18 cellular contexts compared by ENCODE assay signal in the genomic region with DNA sequence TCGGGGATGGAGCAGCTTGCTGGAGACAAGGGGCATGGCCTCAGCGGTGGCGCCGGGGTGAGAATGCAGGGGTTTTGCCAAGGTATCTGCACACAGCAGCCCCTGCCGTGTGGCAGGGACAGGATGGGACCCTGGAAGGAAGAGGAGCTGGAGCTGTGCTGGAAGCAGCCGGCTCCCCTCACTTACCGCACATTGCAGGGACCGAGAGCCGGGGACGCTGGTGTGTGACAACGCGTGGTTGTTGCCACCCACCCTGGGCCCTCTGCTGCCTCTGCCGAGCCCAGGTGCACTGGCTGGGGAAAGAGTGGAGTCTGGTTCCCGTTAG. TPM values are rescaled to one million over a fixed set of nuclear protein-coding genes. Genes with fewer than 3 reads are reported as not detected.
A peak's percentile ranks its signal among the peaks of the same experiment; 100 is the strongest.
DNase-seq lines count a peak whose midpoint lies in the region; ATAC-seq, FAIRE-seq and TF ChIP-seq lines count a peak whose summit lies in the region.
"Had no signal": no experiment of that assay in that cellular context is flagged by ENCODE, and none has a peak within 500 bp of the region (broad histone marks: within the 10 kb centered on the region; RNA-seq: fewer than 3 reads in every experiment).

No MANE protein-coding gene starts in this region.

- H3K79me2 ChIP-seq in H1 (ENCODE audit: control insufficient read depth in 1 of 2, insufficient read depth in 2 of 2, low read length in 2 of 2) (peaks cover 0 to 35% of the 10 kb centered on the region in 2 experiments; a peak in 3 of 4 replicates), PC-3 (ENCODE audit: low read length) (peaks cover 48% of the 10 kb centered on the region)

- H4K20me1 ChIP-seq in H1 (replicated peaks in 1 of 2; ENCODE audit: control insufficient read depth in 1 of 2, insufficient read depth in 2 of 2, low read length in 2 of 2) (peaks cover 20 to 25% of the 10 kb centered on the region in 2 experiments), PC-3 (ENCODE audit: low read length) (no peaks in the 10 kb centered on the region)

- H3K14ac ChIP-seq in H1 (ENCODE audit: insufficient read length), result no peak overlapping the region

- H2BK20ac ChIP-seq in H1 (ENCODE audit: low read length), result no peak overlapping the region

- peaks cover 11% of the 10 kb centered on the region for H3K4me1 Mint-ChIP-seq in Calu3 (ENCODE audit: low read depth, unreplicated experiment)

- H3K36me3 ChIP-seq in H1 (ENCODE audit: control insufficient read depth in 2 of 4, insufficient read depth in 4 of 4, low read length in 3 of 4) (peaks cover 0 to 34% (median 2%) of the 10 kb centered on the region in 4 experiments; a peak in 4 of 8 replicates), spleen (peaks cover 0 to 66% (median 43%) of the 10 kb centered on the region in 6 donors), PC-3 (ENCODE audit: low read depth, low read length) (no peaks in the 10 kb centered on the region)

- H2BK15ac ChIP-seq in H1 (ENCODE audit: low read length), result no peak overlapping the region

- POLR2A ChIA-PET in H1 (lab: Charles Lee; ENCODE audit: partially characterized antibody), result interaction anchor here (4.0 kb wide), 1 partner anchor 11 kb away, joined by 13 read pairs; no protein-coding TSS in a partner anchor
- POLR2A ChIA-PET in PC-3 (lab: Charles Lee; ENCODE audit: unreplicated experiment), result no interaction called here

- ATAC-seq in PC-3, result no peak
- ATAC-seq: A549 had no signal

- no peaks in the 10 kb centered on the region for H3K9me3 ChIP-seq in H1 (ENCODE audit: insufficient read depth in 2 of 2, low read depth in 1 of 2, low read length in 1 of 2)
- no peaks in the 10 kb centered on the region for H3K9me3 ChIP-seq in spleen
- no peaks in the 10 kb centered on the region for H3K9me3 ChIP-seq in PC-3 (ENCODE audit: low read length)
- H3K9me3 ChIP-seq: A549 had no signal

- TF ChIP-seq CTCF in Calu3 (IDR thresholded peaks at IDR 0.05; ENCODE audit: unreplicated experiment), result no peak
- no peak for TF ChIP-seq CTCF in H1 (IDR thresholded peaks at IDR 0.05; ENCODE audit: control extremely low read depth in 1 of 3, insufficient read depth in 1 of 3, low read depth in 1 of 3, low read length in 3 of 3)
- no peak for TF ChIP-seq CTCF in spleen (IDR thresholded peaks at IDR 0.05 in 8 of 11, conservative IDR thresholded peaks at IDR 0.05 in 3 of 11)
- no peak for TF ChIP-seq CTCF in PC-3 (conservative IDR thresholded peaks at IDR 0.05; ENCODE audit: low read depth, low read length)

- FAIRE-seq in H1 (lab: Jason Lieb, UNC), result no peak
- FAIRE-seq: A549, RCC 7860 had no signal

- H3K4me3 Mint-ChIP-seq in Calu3 (ENCODE audit: low read depth, unreplicated experiment), result peak overlapping the region; percentile 12

- H4K5ac ChIP-seq in H1 (ENCODE audit: insufficient read length, low read depth, low read length), result no peak overlapping the region

- BruUV-seq in Calu3 (replicated peaks; lab: Mats Ljungman, UMichigan), result no TSS peak
- BruUV-seq in PC-3 (replicated peaks; lab: Mats Ljungman, UMichigan), result no TSS peak

- H3K9ac ChIP-seq in H1 (replicated peaks in 1 of 4; ENCODE audit: extremely low read depth in 1 of 4, low read depth in 3 of 4, low read length in 3 of 4) (no peak overlapping the region), PC-3 (ENCODE audit: low read length) (no peak overlapping the region)

- H3K27ac Mint-ChIP-seq in Calu3 (ENCODE audit: unreplicated experiment), result no peak overlapping the region
- H3K27ac Mint-ChIP-seq: CD8-positive, alpha-beta memory T cell had no signal

- no peak for TF ChIP-seq POLR2A in H1 (IDR thresholded peaks at IDR 0.05; ENCODE audit: control extremely low read depth in 1 of 2, low read depth in 2 of 2, low read length in 2 of 2)
- TF ChIP-seq POLR2A in spleen (IDR thresholded peaks at IDR 0.05), result no peak

- no peaks in the 10 kb centered on the region for H3K9me2 ChIP-seq in PC-3 (replicated peaks; ENCODE audit: low read length)

- no peak overlapping the region for H3K4ac ChIP-seq in H1 (replicated peaks; ENCODE audit: insufficient read length, low read depth, low read length)

- DNase-seq in activated gamma-delta T cell treated with Interleukin-2 at 50 U/mL for 16 hours, result peak; percentile 2
- DNase-seq in activated gamma-delta T cell (lab: John Stamatoyannopoulos, UW), result no peak
- no peak for DNase-seq in Calu3
- no peak for DNase-seq in H1 (ENCODE audit: low read depth in 1 of 2, low spot score in 2 of 2)
- DNase-seq in spleen, result peak; percentile 67
- no peak for DNase-seq in PC-3
- DNase-seq in activated CD4-positive, alpha-beta T cell treated with anti-CD3 and anti-CD28 coated beads for 4 hours, result no peak
- DNase-seq: CD8-positive, alpha-beta memory T cell; DMS79; NCI-H1105; NCI-H1694; SHP77 treated with DMSO at 0.1 percent for 48 hours had no signal

- H3K4me2 ChIP-seq in H1 (ENCODE audit: insufficient read depth in 1 of 2, low read depth in 2 of 2, low read length in 2 of 2) (no peak overlapping the region), PC-3 (ENCODE audit: low read length) (no peak overlapping the region)
- H3K4me2 ChIP-seq: A549 had no signal

- 0 out of 2 replicates have a peak overlapping the region, but pooled peaks have one; percentile 5 for H4K8ac ChIP-seq in H1 (ENCODE audit: extremely low read depth, insufficient read depth, low read length)

- intact Hi-C loops in Calu3 (cut with micrococcal nuclease; ENCODE audit: unreplicated experiment), result no loop called here
- intact Hi-C loops in spleen (cut with DNase I; ENCODE audit: low total_unique reads), result no loop called here
- intact Hi-C loops in PC-3 (cut with micrococcal nuclease), result no loop called here

- H3F3A ChIP-seq in PC-3 (ENCODE audit: low read length, unreplicated experiment), result no peaks in the 10 kb centered on the region

- WGBS in H1 (ENCODE audit: extremely low coverage in 1 of 2, insufficient coverage in 1 of 2, insufficient read length in 1 of 2, insufficient replicate concordance in 2 of 2, low coverage in 1 of 2, low lambda C conversion rate in 2 of 2, missing lambda C conversion rate in 1 of 2), 2 experiments, result 93% methylated on average over 14 of the region's 14 CpGs; no CpG with 5 or more reads in 1 of the 2 experiments
- 89 to 96% (median 91%) methylated on average over 5 to 14 of the region's 14 CpGs for WGBS in spleen, 5 donors

- peaks cover 16% of the 10 kb centered on the region; the same call in 1 of the 2 replicates for H3K79me1 ChIP-seq in H1 (ENCODE audit: low read depth, low read length)

- TF ChIP-seq RAD21 in H1 (IDR thresholded peaks at IDR 0.05 in 1 of 2, conservative IDR thresholded peaks at IDR 0.05 in 1 of 2; ENCODE audit: low read depth in 2 of 2, low read length in 2 of 2), result no peak

- H3K27me3 ChIP-seq in H1 (replicated peaks in 1 of 4; ENCODE audit: control insufficient read depth in 3 of 4, extremely low read depth in 1 of 4, insufficient read depth in 3 of 4, low read length in 3 of 4), result no peaks in the 10 kb centered on the region
- H3K27me3 ChIP-seq in spleen (replicated peaks in 1 of 7), result no peaks in the 10 kb centered on the region
- H3K27me3 ChIP-seq in PC-3 (ENCODE audit: low read length), result no peaks in the 10 kb centered on the region

- H3K18ac ChIP-seq in H1 (ENCODE audit: extremely low read depth, low read length), result no peak overlapping the region

- H3K27me3 Mint-ChIP-seq in Calu3 (ENCODE audit: unreplicated experiment), result no peaks in the 10 kb centered on the region

- H3K27ac ChIP-seq in H1 (ENCODE audit: low read depth, low read length) (no peak overlapping the region), spleen (no peak overlapping the region), PC-3 (ENCODE audit: low read length) (no peak overlapping the region)
- H3K27ac ChIP-seq: A549 had no signal

- peaks cover 74% of the 10 kb centered on the region for H3K36me3 Mint-ChIP-seq in Calu3 (ENCODE audit: insufficient read depth, unreplicated experiment)

- no peak overlapping the region for H3K56ac ChIP-seq in H1 (replicated peaks; ENCODE audit: insufficient read length, low read depth, low read length)

- peaks cover 3% of the 10 kb centered on the region; the same call in 1 of the 2 replicates for H3K23me2 ChIP-seq in H1 (ENCODE audit: low read depth, low read length)

- H3K9me3 Mint-ChIP-seq in Calu3 (ENCODE audit: low read depth, unreplicated experiment), result no peaks in the 10 kb centered on the region
- H3K9me3 Mint-ChIP-seq: CD8-positive, alpha-beta memory T cell had no signal

- no peak overlapping the region for H2AFZ ChIP-seq in H1 (ENCODE audit: low read length)
- no peak overlapping the region for H2AFZ ChIP-seq in PC-3 (ENCODE audit: low read length)

- CTCF ChIA-PET in Calu3 (lab: Charles Lee) (no interaction called here), H1 (lab: Charles Lee; ENCODE audit: partially characterized antibody) (interaction anchor here (0.5 to 1.4 kb wide), 3 partner anchors 12 to 42 kb away, joined by 3 to 4 read pairs (median 3); partner anchors contain the start of gene FAHD1), PC-3 (lab: Charles Lee) (no interaction called here)

- no peak overlapping the region for H3K4me3 ChIP-seq in H1 (ENCODE audit: extremely low read depth in 1 of 4, insufficient read depth in 2 of 4, low read depth in 3 of 4, low read length in 4 of 4)
- no peak overlapping the region for H3K4me3 ChIP-seq in spleen
- no peak overlapping the region for H3K4me3 ChIP-seq in PC-3 (ENCODE audit: low read length)
- H3K4me3 ChIP-seq: A549 had no signal

- H4K91ac ChIP-seq in H1 (replicated peaks; ENCODE audit: insufficient read length, low read length), result no peak overlapping the region

- H3K4me1 ChIP-seq in H1 (replicated peaks in 1 of 4; ENCODE audit: control insufficient read depth in 3 of 4, insufficient read depth in 4 of 4, low read length in 3 of 4), result peaks cover 0 to 7% (median 4%) of the 10 kb centered on the region in 4 experiments; a peak in 5 of 7 replicates
- peaks cover 14 to 54% (median 38%) of the 10 kb centered on the region in 6 donors for H3K4me1 ChIP-seq in spleen
- H3K4me1 ChIP-seq in PC-3 (ENCODE audit: insufficient read depth, low read length), result peaks cover 7% of the 10 kb centered on the region; the same call in 1 of the 2 replicates

- no peak overlapping the region for H2BK12ac ChIP-seq in H1 (ENCODE audit: low read depth, low read length)

- no peak overlapping the region for H2AK5ac ChIP-seq in H1 (ENCODE audit: low read depth, low read length)

- no peak overlapping the region for H2BK120ac ChIP-seq in H1 (replicated peaks; ENCODE audit: low read depth, low read length)

- no peak overlapping the region for H3K23ac ChIP-seq in H1 (ENCODE audit: insufficient read length)

- H2BK5ac ChIP-seq in H1 (ENCODE audit: low read depth, low read length), result no peak overlapping the region

- TF ChIP-seq EP300 in H1 (IDR thresholded peaks at IDR 0.05; ENCODE audit: borderline replicate concordance in 1 of 2, low read depth in 2 of 2, low read length in 2 of 2), result no peak

RNA-seq across cellular contexts. Expression of gene NUBP2, which starts 3.0 kb away (rescaled TPM):
- total RNA-seq in Calu3 (2022), result 91.8 and 98.1 TPM in 2 replicates
- 68.0 and 70.3 TPM in 2 replicates for total RNA-seq in H1 (2021; fragmentation: NEBNext Ultra II Directional; extraction: Animal tissue kit (Norgen Biotek cat#: 25700))
- polyA plus RNA-seq in H1 (2011; rRNA removed), result 96.9 and 130 TPM in 2 replicates
- polyA plus RNA-seq in H1 (2011; cell fraction: cytosol; rRNA removed), result 101 TPM
- polyA plus RNA-seq in H1 (2011; cell fraction: nucleus; rRNA removed), result 141 TPM
- polyA plus RNA-seq in H1 (2012, experiment 1 of 2), result 44.7 to 70.3 TPM (median 69.2 TPM) in 4 replicates
- 80.2 TPM for polyA plus RNA-seq in H1 (2012, experiment 2 of 2)
- 65.6 TPM for polyA plus RNA-seq in H1 (2013, experiment 1 of 2)
- 61.2 TPM for polyA plus RNA-seq in H1 (2013, experiment 2 of 2)
- polyA minus RNA-seq in H1 (2011; rRNA and poly(A)+ RNA removed), result 13.2 and 13.3 TPM in 2 replicates
- 37.4 TPM for polyA minus RNA-seq in H1 (2011; cell fraction: cytosol; rRNA and poly(A)+ RNA removed)
- polyA minus RNA-seq in H1 (2011; cell fraction: nucleus; rRNA and poly(A)+ RNA removed), result 42.5 TPM
- 100 to 1,000 TPM in 1 of 7 donors, 10 to 100 TPM in 6; 37.5 to 103 (median 44.6) TPM for total RNA-seq in spleen
- 10 to 100 TPM; 61.9 to 84.3 (median 79.3) TPM for polyA plus RNA-seq in spleen
- total RNA-seq in PC-3 (2014; rRNA removed), result 95.1 and 128 TPM in 2 replicates

RNA-seq across cellular contexts. Expression of gene SPSB3, which starts 3.4 kb away (rescaled TPM):
- total RNA-seq in Calu3 (2022) (44.3 and 45.2 TPM in 2 replicates), spleen (100 to 1,000 TPM in 2 of 7 donors, 10 to 100 TPM in 5; 41.4 to 114 (median 65.3) TPM), PC-3 (2014; rRNA removed) (27.4 and 30.4 TPM in 2 replicates)
- total RNA-seq in H1 (2021; fragmentation: NEBNext Ultra II Directional; extraction: Animal tissue kit (Norgen Biotek cat#: 25700)), result 22.5 and 25.3 TPM in 2 replicates
- polyA plus RNA-seq in H1 (2011; rRNA removed) (37.8 and 60.1 TPM in 2 replicates), spleen (100 to 1,000 TPM; 111 to 266 (median 204) TPM)
- polyA plus RNA-seq in H1 (2011; cell fraction: cytosol; rRNA removed), result 45.6 TPM
- 113 TPM for polyA plus RNA-seq in H1 (2011; cell fraction: nucleus; rRNA removed)
- polyA plus RNA-seq in H1 (2012, experiment 1 of 2), result 24.3 to 39.4 TPM (median 30.0 TPM) in 4 replicates
- 20.6 TPM for polyA plus RNA-seq in H1 (2012, experiment 2 of 2)
- polyA plus RNA-seq in H1 (2013, experiment 1 of 2), result 19.3 TPM
- 16.6 TPM for polyA plus RNA-seq in H1 (2013, experiment 2 of 2)
- polyA minus RNA-seq in H1 (2011; rRNA and poly(A)+ RNA removed), result 9.8 and 10.4 TPM in 2 replicates
- 12.6 TPM for polyA minus RNA-seq in H1 (2011; cell fraction: cytosol; rRNA and poly(A)+ RNA removed)
- polyA minus RNA-seq in H1 (2011; cell fraction: nucleus; rRNA and poly(A)+ RNA removed), result 24.4 TPM

RNA-seq across cellular contexts. Expression of gene IGFALS, which starts 7.7 kb away (rescaled TPM):
- total RNA-seq in Calu3 (2022) (not detected in 2 replicates), spleen (under 1 TPM in 5 of 7 donors, not detected in 2; 0.21 to 0.63 (median 0.39) TPM), PC-3 (2014; rRNA removed) (not detected in 2 replicates)
- not detected in 2 replicates for total RNA-seq in H1 (2021; fragmentation: NEBNext Ultra II Directional; extraction: Animal tissue kit (Norgen Biotek cat#: 25700))
- polyA plus RNA-seq in H1 (2011; rRNA removed) (0.03 TPM in 1 of 2 replicates, not detected in the other), spleen (under 1 TPM; 0.14 to 0.19 (median 0.17) TPM)
- 0.05 TPM for polyA plus RNA-seq in H1 (2011; cell fraction: cytosol; rRNA removed)
- 0.07 TPM for polyA plus RNA-seq in H1 (2011; cell fraction: nucleus; rRNA removed)
- polyA plus RNA-seq in H1 (2012, experiment 1 of 2), result 0.08 to 0.09 TPM in 2 of 4 replicates, not detected in the others
- not detected for polyA plus RNA-seq in H1 (2012, experiment 2 of 2)
- polyA plus RNA-seq in H1 (2013, experiment 1 of 2), result not detected
- polyA plus RNA-seq in H1 (2013, experiment 2 of 2), result not detected
- not detected in 2 replicates for polyA minus RNA-seq in H1 (2011; rRNA and poly(A)+ RNA removed)
- not detected for polyA minus RNA-seq in H1 (2011; cell fraction: cytosol; rRNA and poly(A)+ RNA removed)
- polyA minus RNA-seq in H1 (2011; cell fraction: nucleus; rRNA and poly(A)+ RNA removed), result not detected
- total RNA-seq: CD8-positive, alpha-beta memory T cell; H4; LHCN-M2; NCI-H460 had no signal
- polyA plus RNA-seq: BJ; CD8-positive, alpha-beta memory T cell had no signal

RNA-seq across cellular contexts. Expression of gene MRPS34, which starts 12.9 kb away (rescaled TPM):
- total RNA-seq in Calu3 (2022) (128 and 135 TPM in 2 replicates), spleen (10 to 100 TPM; 49.9 to 66.8 (median 62.3) TPM), PC-3 (2014; rRNA removed) (248 and 258 TPM in 2 replicates)
- total RNA-seq in H1 (2021; fragmentation: NEBNext Ultra II Directional; extraction: Animal tissue kit (Norgen Biotek cat#: 25700)), result 252 and 267 TPM in 2 replicates
- polyA plus RNA-seq in H1 (2011; rRNA removed) (168 and 250 TPM in 2 replicates), spleen (100 to 1,000 TPM; 133 to 157 (median 134) TPM)
- 256 TPM for polyA plus RNA-seq in H1 (2011; cell fraction: cytosol; rRNA removed)
- 198 TPM for polyA plus RNA-seq in H1 (2011; cell fraction: nucleus; rRNA removed)
- polyA plus RNA-seq in H1 (2012, experiment 1 of 2), result 193 to 245 TPM (median 224 TPM) in 4 replicates
- 253 TPM for polyA plus RNA-seq in H1 (2012, experiment 2 of 2)
- 216 TPM for polyA plus RNA-seq in H1 (2013, experiment 1 of 2)
- polyA plus RNA-seq in H1 (2013, experiment 2 of 2), result 235 TPM
- 35.3 and 37.0 TPM in 2 replicates for polyA minus RNA-seq in H1 (2011; rRNA and poly(A)+ RNA removed)
- polyA minus RNA-seq in H1 (2011; cell fraction: cytosol; rRNA and poly(A)+ RNA removed), result 103 TPM
- 46.1 TPM for polyA minus RNA-seq in H1 (2011; cell fraction: nucleus; rRNA and poly(A)+ RNA removed)

RNA-seq across cellular contexts. Expression of gene EME2, which starts 13.2 kb away (rescaled TPM):
- total RNA-seq in Calu3 (2022) (30.8 and 42.2 TPM in 2 replicates), spleen (10 to 100 TPM; 17.8 to 41.3 (median 28.8) TPM), PC-3 (2014; rRNA removed) (11.3 and 12.5 TPM in 2 replicates)
- 19.3 and 19.7 TPM in 2 replicates for total RNA-seq in H1 (2021; fragmentation: NEBNext Ultra II Directional; extraction: Animal tissue kit (Norgen Biotek cat#: 25700))
- polyA plus RNA-seq in H1 (2011; rRNA removed) (13.1 and 17.0 TPM in 2 replicates), spleen (10 to 100 TPM in 2 of 3 donors, 1 to 10 TPM in 1; 5.1 to 22.4 (median 13.8) TPM)
- 17.4 TPM for polyA plus RNA-seq in H1 (2011; cell fraction: cytosol; rRNA removed)
- 144 TPM for polyA plus RNA-seq in H1 (2011; cell fraction: nucleus; rRNA removed)
- polyA plus RNA-seq in H1 (2012, experiment 1 of 2), result 15.4 to 20.9 TPM (median 18.8 TPM) in 4 replicates
- 10.1 TPM for polyA plus RNA-seq in H1 (2012, experiment 2 of 2)
- polyA plus RNA-seq in H1 (2013, experiment 1 of 2), result 6.1 TPM
- 4.8 TPM for polyA plus RNA-seq in H1 (2013, experiment 2 of 2)
- 4.4 and 4.6 TPM in 2 replicates for polyA minus RNA-seq in H1 (2011; rRNA and poly(A)+ RNA removed)
- 8.2 TPM for polyA minus RNA-seq in H1 (2011; cell fraction: cytosol; rRNA and poly(A)+ RNA removed)
- polyA minus RNA-seq in H1 (2011; cell fraction: nucleus; rRNA and poly(A)+ RNA removed), result 33.1 TPM

Comparison
In these comparisons a context has a peak if more than half of its experiments do, and no peak if none do; other contexts are left out.
1. DNase-seq: peak in activated gamma-delta T cell treated with Interleukin-2 at 50 U/mL for 16 hours (single experiment) and spleen (single experiment); none in activated gamma-delta T cell (single experiment), Calu3 (single experiment), H1 (0 of 2), PC-3 (single experiment) and activated CD4-positive, alpha-beta T cell treated with anti-CD3 and anti-CD28 coated beads for 4 hours (0 of 2).